ENCODE assay signal across 13 cellular contexts in genomic region chr9:34898846-34899245, GRCh38. TPM values are rescaled to one million over a fixed set of nuclear protein-coding genes. Genes with fewer than 3 reads are reported as not detected.
"Had no signal": no experiment of that assay in that cellular context is flagged by ENCODE, and none has a peak within 500 bp of the region (broad histone marks: within the 10 kb centered on the region; RNA-seq: fewer than 3 reads in every experiment).

No MANE protein-coding gene starts in this region.

- H3K9me3 Mint-ChIP-seq: activated T-cell treated with anti-CD3 and anti-CD28 coated beads, Interleukin-2, amount 50 U/mL, for 72 hours; brain; dendritic cell treated with granulocyte-macrophage colony-stimulating factor and Interleukin-4, amounts not matched to agents 40 ng/mL and 50 ng/mL, for 4 days; effector memory CD8-positive, alpha-beta T cell; T-helper 1 cell treated with Interleukin-12 subunit alpha and Interleukin-12 subunit beta and Interleukin-4 antibody, amounts not matched to agents 30 μg/mL and 1 μg/mL, for 36 hours; WTC11 had no signal

- H3K36me3 ChIP-seq: sigmoid colon, stomach had no signal

- H3K27ac ChIP-seq: epithelial cell of prostate, hepatocyte, sigmoid colon, stomach had no signal

- H3K27ac Mint-ChIP-seq: activated CD8-positive, alpha-beta T cell treated with anti-CD3 and anti-CD28 coated beads, Interleukin-2, amount 10 ng/mL, durations not matched to agents 7 days and 5 days; activated naive CD8-positive, alpha-beta T cell; activated T-cell treated with anti-CD3 and anti-CD28 coated beads, Interleukin-2, amount 50 U/mL, for 72 hours; brain; dendritic cell treated with granulocyte-macrophage colony-stimulating factor and Interleukin-4, amounts not matched to agents 40 ng/mL and 50 ng/mL, for 4 days; effector memory CD8-positive, alpha-beta T cell; T-helper 1 cell treated with Interleukin-12 subunit alpha and Interleukin-12 subunit beta and Interleukin-4 antibody, amounts not matched to agents 30 μg/mL and 1 μg/mL, for 36 hours; WTC11 had no signal

- H3K9me3 ChIP-seq: sigmoid colon, stomach had no signal

- H3K4me1 Mint-ChIP-seq: WTC11 had no signal

- H3K4me1 ChIP-seq: sigmoid colon, stomach had no signal

- H3K4me3 ChIP-seq: hepatocyte, sigmoid colon, stomach had no signal

- H3K36me3 Mint-ChIP-seq: activated naive CD8-positive, alpha-beta T cell; brain; WTC11 had no signal

- H3K4me3 Mint-ChIP-seq: activated CD8-positive, alpha-beta T cell treated with anti-CD3 and anti-CD28 coated beads, Interleukin-2, amount 10 ng/mL, durations not matched to agents 7 days and 5 days; activated naive CD8-positive, alpha-beta T cell; activated T-cell treated with anti-CD3 and anti-CD28 coated beads, Interleukin-2, amount 50 U/mL, for 72 hours; brain; dendritic cell treated with granulocyte-macrophage colony-stimulating factor and Interleukin-4, amounts not matched to agents 40 ng/mL and 50 ng/mL, for 4 days; effector memory CD8-positive, alpha-beta T cell; T-helper 1 cell treated with Interleukin-12 subunit alpha and Interleukin-12 subunit beta and Interleukin-4 antibody, amounts not matched to agents 30 μg/mL and 1 μg/mL, for 36 hours; WTC11 had no signal

RNA-seq across cellular contexts. Expression of gene PHF24, which starts 59.2 kb away (rescaled TPM):
- total RNA-seq: activated CD8-positive, alpha-beta T cell treated with anti-CD3 and anti-CD28 coated beads, Interleukin-2, amount 10 ng/mL, durations not matched to agents 7 days and 5 days; osteocyte had no signal
